2 cellular contexts compared by ENCODE assay signal in the genomic region with DNA sequence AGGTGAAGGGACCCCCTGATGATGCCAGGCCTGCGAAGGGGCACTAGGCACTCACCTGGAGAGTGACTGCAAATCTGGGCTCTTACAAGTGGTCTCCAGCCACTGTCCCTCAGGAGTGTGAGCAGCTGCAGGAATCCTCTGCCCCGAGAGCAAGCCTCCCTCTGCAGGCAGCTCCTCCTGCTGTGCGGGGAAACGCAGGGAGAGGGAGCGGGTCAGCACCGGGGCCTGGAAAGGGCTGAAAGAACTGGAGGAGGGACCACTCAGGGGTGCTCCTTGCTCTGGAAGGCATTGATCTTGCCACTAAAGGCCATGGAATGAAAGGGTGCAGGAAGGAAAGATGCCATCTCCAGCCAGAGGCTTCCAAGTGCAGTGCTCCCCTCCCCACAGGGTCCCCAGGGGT.
TF ChIP-seq lines count a peak whose summit lies in the region.

No MANE protein-coding gene starts in this region.

TF ChIP-seq in GM23338, 12 proteins besides CTCF, POLR2A, EP300 and RAD21:
- TF ChIP-seq, protein P1, sequence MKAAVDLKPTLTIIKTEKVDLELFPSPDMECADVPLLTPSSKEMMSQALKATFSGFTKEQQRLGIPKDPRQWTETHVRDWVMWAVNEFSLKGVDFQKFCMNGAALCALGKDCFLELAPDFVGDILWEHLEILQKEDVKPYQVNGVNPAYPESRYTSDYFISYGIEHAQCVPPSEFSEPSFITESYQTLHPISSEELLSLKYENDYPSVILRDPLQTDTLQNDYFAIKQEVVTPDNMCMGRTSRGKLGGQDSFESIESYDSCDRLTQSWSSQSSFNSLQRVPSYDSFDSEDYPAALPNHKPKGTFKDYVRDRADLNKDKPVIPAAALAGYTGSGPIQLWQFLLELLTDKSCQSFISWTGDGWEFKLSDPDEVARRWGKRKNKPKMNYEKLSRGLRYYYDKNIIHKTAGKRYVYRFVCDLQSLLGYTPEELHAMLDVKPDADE (IDR thresholded peaks at IDR 0.05), result no peak
- TF ChIP-seq ZNF331 (CRISPR knock-in tag; IDR thresholded peaks at IDR 0.05; ENCODE audit: low read depth) (no peak), EZH2phosphoT487 (IDR thresholded peaks at IDR 0.05; ENCODE audit: unreplicated experiment) (no peak), ZNF114 (CRISPR knock-in tag; IDR thresholded peaks at IDR 0.05) (no peak), ZNF462 (CRISPR knock-in tag; IDR thresholded peaks at IDR 0.05) (no peak), STAT1 (IDR thresholded peaks at IDR 0.05; ENCODE audit: unreplicated experiment) (no peak), NANOG (IDR thresholded peaks at IDR 0.05; ENCODE audit: borderline replicate concordance) (no peak)

TF ChIP-seq in H1, 55 proteins besides CTCF, POLR2A, EP300 and RAD21:
- TF ChIP-seq RBBP5 (IDR thresholded peaks at IDR 0.05; ENCODE audit: borderline replicate concordance, low read depth, low read length) (no peak), GTF2F1 (IDR thresholded peaks at IDR 0.05; ENCODE audit: borderline replicate concordance, low read depth, low read length) (no peak), SIRT6 (IDR thresholded peaks at IDR 0.05; ENCODE audit: low read length) (no peak), CBX8 (IDR thresholded peaks at IDR 0.05; ENCODE audit: borderline replicate concordance, low read depth, low read length) (no peak), JUND (IDR thresholded peaks at IDR 0.05; ENCODE audit: low read length) (no peak), SP4 (IDR thresholded peaks at IDR 0.05; ENCODE audit: low read length) (no peak), BRCA1 (IDR thresholded peaks at IDR 0.05; ENCODE audit: low read depth, low read length) (no peak), CEBPB (IDR thresholded peaks at IDR 0.05; ENCODE audit: low read depth, low read length) (no peak), EZH2 (IDR thresholded peaks at IDR 0.05; ENCODE audit: low read depth, low read length, severe bottlenecking) (no peak), CREB1 (IDR thresholded peaks at IDR 0.05) (no peak), JUN (IDR thresholded peaks at IDR 0.05; ENCODE audit: low read depth, low read length) (no peak), TEAD4 (IDR thresholded peaks at IDR 0.05; ENCODE audit: low read depth, low read length) (no peak)
- TF ChIP-seq, protein P2, sequence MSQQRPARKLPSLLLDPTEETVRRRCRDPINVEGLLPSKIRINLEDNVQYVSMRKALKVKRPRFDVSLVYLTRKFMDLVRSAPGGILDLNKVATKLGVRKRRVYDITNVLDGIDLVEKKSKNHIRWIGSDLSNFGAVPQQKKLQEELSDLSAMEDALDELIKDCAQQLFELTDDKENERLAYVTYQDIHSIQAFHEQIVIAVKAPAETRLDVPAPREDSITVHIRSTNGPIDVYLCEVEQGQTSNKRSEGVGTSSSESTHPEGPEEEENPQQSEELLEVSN (IDR thresholded peaks at IDR 0.05), result no peak
TF ChIP-seq in H1: peak in this region for 0.
